15 cellular contexts compared by ENCODE assay signal in the genomic region with DNA sequence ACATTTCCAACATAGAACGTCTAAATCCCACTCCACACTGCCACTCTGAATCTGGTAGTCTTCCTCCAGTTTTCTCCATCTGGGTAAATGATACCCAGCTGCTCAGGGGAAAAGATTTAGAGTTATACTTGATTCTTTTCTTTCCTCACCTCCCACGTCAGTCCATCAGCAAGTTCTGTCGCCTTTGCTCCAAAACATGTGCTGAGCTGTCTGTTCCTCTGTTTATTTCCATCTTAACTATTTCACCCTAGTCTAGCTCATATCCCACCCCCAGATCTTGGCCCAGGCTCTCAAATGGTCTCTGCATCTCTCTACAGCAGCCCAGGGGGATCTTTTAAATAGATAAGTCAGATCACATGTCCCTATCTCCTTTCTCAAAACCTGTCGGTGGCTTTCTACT.
"Had no signal": no experiment of that assay in that cellular context is flagged by ENCODE, and none has a peak within 500 bp of the region (broad histone marks: within the 10 kb centered on the region; RNA-seq: fewer than 3 reads in every experiment).

No MANE protein-coding gene starts in this region.

- DNase-seq: activated naive CD4-positive, alpha-beta T cell; activated T-cell treated with anti-CD3 and anti-CD28 coated beads, Interleukin-2, amount 50 U/mL, for 4 hours; dermis blood vessel endothelial cell; effector memory CD4-positive, alpha-beta T cell; islet precursor cell; naive thymus-derived CD8-positive, alpha-beta T cell; retina; stimulated activated CD4-positive, alpha-beta T cell treated with anti-CD3 and anti-CD28 coated beads, Interleukin-4, amount 100 ng/mL, for 24 hours; SW 1271; uterus had no signal

- H3K4me1 ChIP-seq: uterus had no signal

- FAIRE-seq: bronchial epithelial cell, colon, frontal cortex had no signal

- H3K27ac ChIP-seq: prostate gland, uterus had no signal

- H3K27me3 ChIP-seq: uterus had no signal

- H3K36me3 ChIP-seq: prostate gland, uterus had no signal

- H3K4me3 ChIP-seq: prostate gland, skin epidermis, uterus had no signal

- H3K9me3 ChIP-seq: prostate gland, uterus had no signal
